ENCODE assay signal across 2 cellular contexts in the genomic region with DNA sequence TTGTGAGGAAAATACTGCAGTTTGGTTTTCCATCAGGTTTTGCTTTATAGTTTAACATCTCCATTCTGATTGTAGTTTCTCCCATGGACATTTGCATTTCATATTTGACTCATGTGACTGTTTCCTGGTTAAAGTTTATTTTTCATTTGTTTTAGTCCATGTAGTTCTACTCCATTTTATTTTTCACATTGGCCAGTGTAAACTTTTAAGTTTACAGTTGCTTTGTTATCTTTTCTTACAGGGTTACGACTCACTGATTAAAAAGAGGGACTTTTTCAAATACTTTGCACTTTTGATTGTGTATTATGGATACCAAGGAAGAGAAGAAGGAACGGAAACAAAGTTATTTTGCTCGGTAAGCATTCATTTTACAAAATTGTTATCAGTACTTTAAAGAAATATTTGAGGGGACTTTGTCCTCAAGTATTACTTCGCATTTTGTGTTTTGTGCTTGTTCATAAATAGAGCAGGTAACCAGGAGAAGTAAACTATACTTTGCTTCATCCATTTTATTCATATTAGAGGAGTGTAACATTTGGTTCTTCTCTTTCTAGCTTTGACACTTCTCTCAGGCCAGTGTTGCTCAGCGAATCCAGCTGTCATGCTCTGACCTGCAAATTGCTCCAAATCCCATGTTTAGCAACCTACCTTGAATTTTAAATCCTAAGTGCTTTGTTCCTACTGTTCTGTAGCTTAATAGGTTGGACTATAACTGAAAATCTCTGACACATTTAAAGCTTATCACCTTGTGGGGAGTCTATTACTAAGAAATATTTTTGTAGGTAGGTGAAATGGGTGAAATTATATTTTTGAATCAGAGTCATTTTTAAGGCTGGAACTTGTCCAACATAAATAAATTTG.
TF ChIP-seq lines count a peak whose summit lies in the region.

No MANE protein-coding gene starts in this region.

TF ChIP-seq in SK-N-SH, 30 proteins besides CTCF, POLR2A, EP300 and RAD21 (continued from another document):
- TF ChIP-seq REST (IDR thresholded peaks at IDR 0.05; ENCODE audit: low read depth, low read length) (no peak), MXI1 (IDR thresholded peaks at IDR 0.05; ENCODE audit: low read depth, low read length) (no peak), EZH2phosphoT487 (IDR thresholded peaks at IDR 0.05; ENCODE audit: borderline replicate concordance, low read depth) (no peak), FOXJ3 (CRISPR knock-in tag; IDR thresholded peaks at IDR 0.05) (no peak), NFIC (IDR thresholded peaks at IDR 0.05; ENCODE audit: borderline replicate concordance) (no peak), JUND (IDR thresholded peaks at IDR 0.05) (no peak), GABPA (IDR thresholded peaks at IDR 0.05; ENCODE audit: low read depth) (no peak), POLR2AphosphoS5 (IDR thresholded peaks at IDR 0.05; ENCODE audit: low read depth, low read length) (no peak), MAX (IDR thresholded peaks at IDR 0.05; ENCODE audit: low read depth) (no peak), RCOR1 (IDR thresholded peaks at IDR 0.05; ENCODE audit: low read length) (no peak), TEAD4 (IDR thresholded peaks at IDR 0.05; ENCODE audit: borderline replicate concordance, insufficient read depth) (no peak)
- TF ChIP-seq, protein P1, sequence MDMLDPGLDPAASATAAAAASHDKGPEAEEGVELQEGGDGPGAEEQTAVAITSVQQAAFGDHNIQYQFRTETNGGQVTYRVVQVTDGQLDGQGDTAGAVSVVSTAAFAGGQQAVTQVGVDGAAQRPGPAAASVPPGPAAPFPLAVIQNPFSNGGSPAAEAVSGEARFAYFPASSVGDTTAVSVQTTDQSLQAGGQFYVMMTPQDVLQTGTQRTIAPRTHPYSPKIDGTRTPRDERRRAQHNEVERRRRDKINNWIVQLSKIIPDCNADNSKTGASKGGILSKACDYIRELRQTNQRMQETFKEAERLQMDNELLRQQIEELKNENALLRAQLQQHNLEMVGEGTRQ (IDR thresholded peaks at IDR 0.05; ENCODE audit: borderline replicate concordance, low read depth, low read length): no peak

TF ChIP-seq in SK-N-SH treated with all-trans-retinoic acid at 6 μM for 48 hours, 23 proteins besides CTCF, POLR2A, EP300 and RAD21 (continued from another document):
- TF ChIP-seq, protein P2, sequence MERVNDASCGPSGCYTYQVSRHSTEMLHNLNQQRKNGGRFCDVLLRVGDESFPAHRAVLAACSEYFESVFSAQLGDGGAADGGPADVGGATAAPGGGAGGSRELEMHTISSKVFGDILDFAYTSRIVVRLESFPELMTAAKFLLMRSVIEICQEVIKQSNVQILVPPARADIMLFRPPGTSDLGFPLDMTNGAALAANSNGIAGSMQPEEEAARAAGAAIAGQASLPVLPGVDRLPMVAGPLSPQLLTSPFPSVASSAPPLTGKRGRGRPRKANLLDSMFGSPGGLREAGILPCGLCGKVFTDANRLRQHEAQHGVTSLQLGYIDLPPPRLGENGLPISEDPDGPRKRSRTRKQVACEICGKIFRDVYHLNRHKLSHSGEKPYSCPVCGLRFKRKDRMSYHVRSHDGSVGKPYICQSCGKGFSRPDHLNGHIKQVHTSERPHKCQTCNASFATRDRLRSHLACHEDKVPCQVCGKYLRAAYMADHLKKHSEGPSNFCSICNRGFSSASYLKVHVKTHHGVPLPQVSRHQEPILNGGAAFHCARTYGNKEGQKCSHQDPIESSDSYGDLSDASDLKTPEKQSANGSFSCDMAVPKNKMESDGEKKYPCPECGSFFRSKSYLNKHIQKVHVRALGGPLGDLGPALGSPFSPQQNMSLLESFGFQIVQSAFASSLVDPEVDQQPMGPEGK (CRISPR knock-in tag; IDR thresholded peaks at IDR 0.05; ENCODE audit: borderline replicate concordance): no peak
- TF ChIP-seq ZFP30 (CRISPR knock-in tag; IDR thresholded peaks at IDR 0.05): no peak
- TF ChIP-seq GLIS3 (CRISPR knock-in tag; IDR thresholded peaks at IDR 0.05): no peak
- no peak for TF ChIP-seq ESRRG (CRISPR knock-in tag; IDR thresholded peaks at IDR 0.05)
- TF ChIP-seq, protein P3, sequence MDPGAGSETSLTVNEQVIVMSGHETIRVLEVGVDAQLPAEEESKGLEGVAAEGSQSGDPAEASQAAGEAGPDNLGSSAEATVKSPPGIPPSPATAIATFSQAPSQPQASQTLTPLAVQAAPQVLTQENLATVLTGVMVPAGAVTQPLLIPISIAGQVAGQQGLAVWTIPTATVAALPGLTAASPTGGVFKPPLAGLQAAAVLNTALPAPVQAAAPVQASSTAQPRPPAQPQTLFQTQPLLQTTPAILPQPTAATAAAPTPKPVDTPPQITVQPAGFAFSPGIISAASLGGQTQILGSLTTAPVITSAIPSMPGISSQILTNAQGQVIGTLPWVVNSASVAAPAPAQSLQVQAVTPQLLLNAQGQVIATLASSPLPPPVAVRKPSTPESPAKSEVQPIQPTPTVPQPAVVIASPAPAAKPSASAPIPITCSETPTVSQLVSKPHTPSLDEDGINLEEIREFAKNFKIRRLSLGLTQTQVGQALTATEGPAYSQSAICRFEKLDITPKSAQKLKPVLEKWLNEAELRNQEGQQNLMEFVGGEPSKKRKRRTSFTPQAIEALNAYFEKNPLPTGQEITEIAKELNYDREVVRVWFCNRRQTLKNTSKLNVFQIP (CRISPR knock-in tag; IDR thresholded peaks at IDR 0.05; ENCODE audit: borderline replicate concordance, low read depth): no peak
- TF ChIP-seq OSR1 (CRISPR knock-in tag; IDR thresholded peaks at IDR 0.05): no peak
- TF ChIP-seq BACH2 (CRISPR knock-in tag; IDR thresholded peaks at IDR 0.05; ENCODE audit: borderline replicate concordance): no peak
- TF ChIP-seq ZFP3 (CRISPR knock-in tag; IDR thresholded peaks at IDR 0.05): no peak
- no peak for TF ChIP-seq PPARA (CRISPR knock-in tag; IDR thresholded peaks at IDR 0.05; ENCODE audit: borderline replicate concordance)
- no peak for TF ChIP-seq SNAI2 (CRISPR knock-in tag; IDR thresholded peaks at IDR 0.05)
TF ChIP-seq in SK-N-SH treated with all-trans-retinoic acid at 6 μM for 48 hours: peak in this region for 0.
